Comparison of ENCODE assay signal across 8 cellular contexts in the genomic region with DNA sequence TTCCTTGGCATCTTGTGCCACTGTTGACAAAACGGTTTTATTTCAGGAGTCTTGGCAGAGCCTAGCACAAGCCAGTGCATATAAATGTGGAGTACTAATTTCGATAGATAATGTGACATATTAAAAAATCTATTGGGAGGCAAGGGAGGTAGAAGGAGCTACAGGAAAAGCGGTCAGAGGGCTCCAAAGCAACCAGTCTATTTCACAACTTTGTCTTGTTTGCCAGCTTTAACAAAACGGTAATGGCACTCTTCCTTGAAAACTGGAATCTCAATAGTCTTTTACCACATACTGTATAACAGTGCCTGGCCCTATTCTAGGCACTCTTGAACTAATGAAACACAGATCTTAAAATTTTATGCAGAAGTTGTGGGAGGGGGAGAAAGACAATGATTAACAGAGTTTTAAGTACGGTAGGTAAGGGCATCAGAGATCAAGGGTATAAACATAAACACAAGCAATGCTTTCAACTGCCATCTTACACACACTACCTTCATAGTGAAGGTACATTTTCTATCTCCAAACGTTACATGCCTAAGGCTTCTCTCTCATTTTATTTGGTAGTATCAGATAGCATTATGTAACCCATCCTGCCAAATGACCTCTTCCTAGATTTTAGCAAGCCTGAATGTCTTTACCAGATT. TPM values are rescaled to one million over a fixed set of nuclear protein-coding genes. Genes with fewer than 3 reads are reported as not detected.
A peak's percentile ranks its signal among the peaks of the same experiment; 100 is the strongest.
DNase-seq lines count a peak whose midpoint lies in the region; ATAC-seq, FAIRE-seq and TF ChIP-seq lines count a peak whose summit lies in the region.

No MANE protein-coding gene starts in this region.

- DNase-seq in DMS53 (lab: John Stamatoyannopoulos, UW) (peak; percentile 11), DMS53 treated with DMSO at 0.1 percent for 48 hours (lab: John Stamatoyannopoulos, UW; ENCODE audit: unreplicated experiment) (no peak), glomerular visceral epithelial cell (ENCODE audit: extremely low spot score) (peak; percentile 15), frontal cortex (ENCODE audit: low spot score in 2 of 2) (no peak)
- DNase-seq in stimulated activated effector memory CD8-positive, alpha-beta T cell treated with anti-CD3 and anti-CD28 coated beads, Interleukin-12 subunit alpha, Interleukin-12 subunit beta, amount 100 ng/mL, for 72 hours (ENCODE audit: low spot score in 2 of 2) = no peak

- H3K27ac Mint-ChIP-seq in stimulated activated effector memory CD8-positive, alpha-beta T cell treated with anti-CD3 and anti-CD28 coated beads, Interleukin-12 subunit alpha, Interleukin-12 subunit beta, amount 100 ng/mL, for 72 hours = peak overlapping the region; percentile 100

- H3K4me3 Mint-ChIP-seq in stimulated activated effector memory CD8-positive, alpha-beta T cell treated with anti-CD3 and anti-CD28 coated beads, Interleukin-12 subunit alpha, Interleukin-12 subunit beta, amount 100 ng/mL, for 72 hours = peak overlapping the region; percentile 98

- H3K4me1 Mint-ChIP-seq in stimulated activated effector memory CD8-positive, alpha-beta T cell treated with anti-CD3 and anti-CD28 coated beads, Interleukin-12 subunit alpha, Interleukin-12 subunit beta, amount 100 ng/mL, for 72 hours = peaks cover 54% of the 10 kb centered on the region

- no peak for FAIRE-seq in frontal cortex (lab: Jason Lieb, UNC)

- ATAC-seq in stimulated activated effector memory CD8-positive, alpha-beta T cell treated with anti-CD3 and anti-CD28 coated beads, Interleukin-12 subunit alpha, Interleukin-12 subunit beta, amount 100 ng/mL, for 72 hours = no peak
- ATAC-seq in HG02852 (IDR thresholded peaks at IDR 0.05; ENCODE audit: unreplicated experiment) (no peak), GM19452 (IDR thresholded peaks at IDR 0.05; ENCODE audit: unreplicated experiment) (no peak)

- H3K27ac ChIP-seq in VCaP = peak overlapping the region; percentile 81; the same call in 1 of the 2 replicates

- H3K9me3 Mint-ChIP-seq in stimulated activated effector memory CD8-positive, alpha-beta T cell treated with anti-CD3 and anti-CD28 coated beads, Interleukin-12 subunit alpha, Interleukin-12 subunit beta, amount 100 ng/mL, for 72 hours = no peaks in the 10 kb centered on the region

- TF ChIP-seq CTCF in VCaP (conservative IDR thresholded peaks at IDR 0.05) = no peak

- H3K36me3 Mint-ChIP-seq in stimulated activated effector memory CD8-positive, alpha-beta T cell treated with anti-CD3 and anti-CD28 coated beads, Interleukin-12 subunit alpha, Interleukin-12 subunit beta, amount 100 ng/mL, for 72 hours = peaks cover 68% of the 10 kb centered on the region

RNA-seq across cellular contexts. Expression of a gene that starts 33.5 kb away (rescaled TPM):
- 88.5 TPM for total RNA-seq in frontal cortex

Comparison
In these comparisons a context has a peak if more than half of its experiments do, and no peak if none do; other contexts are left out.
1. DNase-seq: peak in DMS53 (single experiment) and glomerular visceral epithelial cell (single experiment); none in DMS53 treated with DMSO at 0.1 percent for 48 hours (single experiment), stimulated activated effector memory CD8-positive, alpha-beta T cell treated with anti-CD3 and anti-CD28 coated beads, Interleukin-12 subunit alpha, Interleukin-12 subunit beta, amount 100 ng/mL, for 72 hours (0 of 2) and frontal cortex (0 of 2).